ENCODE assay signal across 33 cellular contexts in genomic region chr10:132744839-132745238, GRCh38. TPM values are rescaled to one million over a fixed set of nuclear protein-coding genes. Genes with fewer than 3 reads are reported as not detected.
"Had no signal": no experiment of that assay in that cellular context is flagged by ENCODE, and none has a peak within 500 bp of the region (broad histone marks: within the 10 kb centered on the region; RNA-seq: fewer than 3 reads in every experiment).

No MANE protein-coding gene starts in this region.

- H3K4me1 ChIP-seq: left ventricle myocardium inferior, right atrium auricular region, right lobe of liver, suprapubic skin, uterus had no signal

- H3K9me3 ChIP-seq: left ventricle myocardium inferior, ovary, right atrium auricular region, right lobe of liver, suprapubic skin, thoracic aorta, tibial nerve, uterus had no signal

- ATAC-seq: natural killer cell, right lobe of liver had no signal

- H3K27me3 Mint-ChIP-seq: naive B cell; stimulated activated memory B cell treated with anti-CD40 and anti-IgM and Interleukin-4, amounts not matched to agents 10 μg/mL and 1 μg/mL and 100 μg/mL, for 72 hours had no signal

- H3K27ac ChIP-seq: left ventricle myocardium inferior, neural progenitor cell, ovary, right atrium auricular region, right lobe of liver, suprapubic skin, thoracic aorta, uterus had no signal

- H3K9ac ChIP-seq: neural progenitor cell had no signal

- H2AFZ ChIP-seq: neural progenitor cell had no signal

- H3K27ac Mint-ChIP-seq: immature natural killer cell; mesothelial cell of epicardium; naive B cell; natural killer cell; nephron progenitor cell; neural progenitor cell; progenitor cell of endocrine pancreas; stimulated activated memory B cell treated with anti-CD40 and anti-IgM and Interleukin-4, amounts not matched to agents 10 μg/mL and 1 μg/mL and 100 μg/mL, for 72 hours; type B pancreatic cell had no signal

- H3K4me3 ChIP-seq: left ventricle myocardium inferior, lung, neural progenitor cell, ovary, right atrium auricular region, right lobe of liver, smooth muscle cell, suprapubic skin, thoracic aorta, tibial nerve, uterus had no signal

- H3K36me3 ChIP-seq: neural progenitor cell, ovary, uterus had no signal

- DNase-seq: hypothalamus; immature natural killer cell; left ventricle myocardium inferior; mesendoderm; naive B cell; natural killer cell; nephron progenitor cell; ovary; right lobe of liver; stimulated activated CD4-positive, alpha-beta T cell treated with anti-CD3 and anti-CD28 coated beads, Interleukin-1b, Interleukin-23, amount 100 ng/mL, for 48 hours; stimulated activated CD4-positive, alpha-beta T cell treated with anti-CD3 and anti-CD28 coated beads, Interleukin-2, amount 100 ng/mL, for 48 hours; stimulated activated CD4-positive, alpha-beta T cell treated with anti-CD3 and anti-CD28 coated beads, Interleukin-4, amount 100 ng/mL, for 4 hours; stimulated activated CD8-positive, alpha-beta memory T cell treated with anti-CD3 and anti-CD28 coated beads, Interleukin-4, amount 100 ng/mL, for 48 hours; stimulated activated naive CD4-positive, alpha-beta T cell treated with Interleukin-2 at 50 U/mL for 16 hours; uterus had no signal

- H3K9me3 Mint-ChIP-seq: mesothelial cell of epicardium; naive B cell; natural killer cell; nephron progenitor cell; neural progenitor cell; stimulated activated memory B cell treated with anti-CD40 and anti-IgM and Interleukin-4, amounts not matched to agents 10 μg/mL and 1 μg/mL and 100 μg/mL, for 72 hours; type B pancreatic cell had no signal

- H3K27me3 ChIP-seq: ovary, right atrium auricular region, right lobe of liver, suprapubic skin, tibial nerve, uterus had no signal

- H3K4me2 ChIP-seq: neural progenitor cell, smooth muscle cell had no signal

- H3K4me1 Mint-ChIP-seq: immature natural killer cell; mesothelial cell of epicardium; naive B cell; natural killer cell; stimulated activated memory B cell treated with anti-CD40 and anti-IgM and Interleukin-4, amounts not matched to agents 10 μg/mL and 1 μg/mL and 100 μg/mL, for 72 hours had no signal

- H3K4me3 Mint-ChIP-seq: immature natural killer cell; mesothelial cell of epicardium; naive B cell; natural killer cell; nephron progenitor cell; stimulated activated memory B cell treated with anti-CD40 and anti-IgM and Interleukin-4, amounts not matched to agents 10 μg/mL and 1 μg/mL and 100 μg/mL, for 72 hours; type B pancreatic cell had no signal

- H3K36me3 Mint-ChIP-seq: natural killer cell, neural progenitor cell, type B pancreatic cell had no signal

RNA-seq across cellular contexts. Expression of gene NKX6-2, which starts 41.1 kb away (rescaled TPM):
- total RNA-seq: left ventricle myocardium inferior, lower leg skin, lung, mesothelial cell of epicardium, mononuclear cell, natural killer cell, omental fat pad, ovary, pulmonary artery endothelial cell, right atrium auricular region, right lobe of liver, skeletal muscle tissue, smooth muscle cell, subcutaneous adipose tissue, suprapubic skin, ureter had no signal
